In genomic region chrX:154458954-154459829, GRCh38 we compare ENCODE assay signal across 8 cellular contexts. TPM values are rescaled to one million over a fixed set of nuclear protein-coding genes. Genes with fewer than 3 reads are reported as not detected.
DNase-seq lines count a peak whose midpoint lies in the region; ATAC-seq and TF ChIP-seq lines count a peak whose summit lies in the region.

No MANE protein-coding gene starts in this region.

- no peaks in the 10 kb centered on the region for H3K36me3 Mint-ChIP-seq in activated naive CD4-positive, alpha-beta T cell treated with anti-CD3 and anti-CD28 coated beads for 36 hours (ENCODE audit: low read depth)

- H3K27me3 Mint-ChIP-seq in activated naive CD4-positive, alpha-beta T cell treated with anti-CD3 and anti-CD28 coated beads for 36 hours (ENCODE audit: low read depth) = no peaks in the 10 kb centered on the region

- peak overlapping the region; percentile 56 to 79 for H3K9ac ChIP-seq in mucosa of rectum (ENCODE audit: low read depth in 1 of 2, low read length in 2 of 2)

- CTCF ChIA-PET in activated naive CD4-positive, alpha-beta T cell treated with anti-CD3 and anti-CD28 coated beads for 36 hours (lab: Charles Lee) = interaction anchor here (0.7 kb wide), 1 partner anchor 1426 kb away, joined by 3 read pairs; no protein-coding TSS in a partner anchor

- H3K9me3 Mint-ChIP-seq in activated naive CD4-positive, alpha-beta T cell treated with anti-CD3 and anti-CD28 coated beads for 36 hours = no peaks in the 10 kb centered on the region

- TF ChIP-seq CTCF in Peyer's patch (IDR thresholded peaks at IDR 0.05) = no peak

- H3K9me3 ChIP-seq in Peyer's patch = no peaks in the 10 kb centered on the region
- no peaks in the 10 kb centered on the region for H3K9me3 ChIP-seq in effector memory CD4-positive, alpha-beta T cell (ENCODE audit: control insufficient read depth, low read length)
- no peaks in the 10 kb centered on the region for H3K9me3 ChIP-seq in mucosa of rectum (ENCODE audit: control insufficient read depth in 2 of 2, low read length in 2 of 2)

- no peak for DNase-seq in activated naive CD4-positive, alpha-beta T cell treated with anti-CD3 and anti-CD28 coated beads for 36 hours
- no peak for DNase-seq in activated naive CD4-positive, alpha-beta T cell treated with Interleukin-2 at 50 U/mL for 16 hours
- DNase-seq in Peyer's patch (peak in 2 of 3 donors; percentile 63 to 66), iPS-NIHi7 (ENCODE audit: extremely low spot score) (no peak), SHP77 treated with DMSO at 0.1 percent for 48 hours (lab: John Stamatoyannopoulos, UW) (no peak)
- no peak for DNase-seq in effector memory CD4-positive, alpha-beta T cell

- no peak for ATAC-seq in GM19467 (IDR thresholded peaks at IDR 0.05; ENCODE audit: unreplicated experiment)

- H3K27me3 ChIP-seq in Peyer's patch (no peaks in the 10 kb centered on the region), mucosa of rectum (ENCODE audit: control insufficient read depth in 2 of 2, insufficient read depth in 2 of 2, low read length in 2 of 2) (no peaks in the 10 kb centered on the region)
- H3K27me3 ChIP-seq in effector memory CD4-positive, alpha-beta T cell (replicated peaks; ENCODE audit: control insufficient read depth, insufficient read depth, low read length, poor library complexity, severe bottlenecking) = no peaks in the 10 kb centered on the region

- intact Hi-C loops in activated naive CD4-positive, alpha-beta T cell treated with anti-CD3 and anti-CD28 coated beads for 36 hours (cut with micrococcal nuclease) = loop anchor here (2.0 kb wide), 1 partner anchor 20 kb away; the partner anchor contains the start of gene LAGE3

- TF ChIP-seq POLR2A in Peyer's patch (IDR thresholded peaks at IDR 0.05) = no peak

- peak overlapping the region in 3 of 4 donors; percentile 72 to 87 (median 78) for H3K27ac ChIP-seq in Peyer's patch
- peak overlapping the region; percentile 58 for H3K27ac ChIP-seq in effector memory CD4-positive, alpha-beta T cell (ENCODE audit: insufficient read depth, low read length, poor library complexity, severe bottlenecking)
- H3K27ac ChIP-seq in mucosa of rectum (ENCODE audit: low read depth in 2 of 2, low read length in 2 of 2) = peak overlapping the region; percentile 32 to 41

- peaks cover 0 to 3% (median 2%) of the 10 kb centered on the region in 4 donors for H3K4me1 ChIP-seq in Peyer's patch
- peaks cover 4% of the 10 kb centered on the region for H3K4me1 ChIP-seq in effector memory CD4-positive, alpha-beta T cell (ENCODE audit: control insufficient read depth, insufficient read depth, low read length, poor library complexity, severe bottlenecking)
- H3K4me1 ChIP-seq in mucosa of rectum (ENCODE audit: control insufficient read depth in 2 of 2, insufficient read depth in 2 of 2, low read length in 2 of 2) = peaks cover 5 to 6% of the 10 kb centered on the region in 2 donors

- peak overlapping the region; percentile 66 to 72 (median 70) for H3K4me3 ChIP-seq in Peyer's patch
- H3K4me3 ChIP-seq in effector memory CD4-positive, alpha-beta T cell (ENCODE audit: insufficient read depth, low read depth, low read length, poor library complexity, severe bottlenecking) = peak overlapping the region; percentile 61
- peak overlapping the region; percentile 54 to 67 for H3K4me3 ChIP-seq in mucosa of rectum (ENCODE audit: low read length in 2 of 2)

- H3K4me3 Mint-ChIP-seq in activated naive CD4-positive, alpha-beta T cell treated with anti-CD3 and anti-CD28 coated beads for 36 hours = peak overlapping the region; percentile 73

- no peak overlapping the region for H3K27ac Mint-ChIP-seq in activated naive CD4-positive, alpha-beta T cell treated with anti-CD3 and anti-CD28 coated beads for 36 hours

- H3K4me1 Mint-ChIP-seq in activated naive CD4-positive, alpha-beta T cell treated with anti-CD3 and anti-CD28 coated beads for 36 hours (ENCODE audit: low read depth) = peaks cover 12% of the 10 kb centered on the region

- H3K36me3 ChIP-seq in Peyer's patch (no peaks in the 10 kb centered on the region), mucosa of rectum (ENCODE audit: control insufficient read depth in 2 of 2, insufficient read depth in 2 of 2, low read length in 2 of 2) (peaks cover 0 to 7% of the 10 kb centered on the region in 2 donors)
- peaks cover 2% of the 10 kb centered on the region for H3K36me3 ChIP-seq in effector memory CD4-positive, alpha-beta T cell (ENCODE audit: control insufficient read depth, insufficient read depth, low read length)

RNA-seq across cellular contexts. Expression of gene PLXNA3, which starts 1.1 kb away (rescaled TPM):
- 1 to 10 TPM; 5.9 to 7.6 TPM for total RNA-seq in activated naive CD4-positive, alpha-beta T cell treated with anti-CD3 and anti-CD28 coated beads for 36 hours
- 10 to 100 TPM; 38.0 to 54.6 (median 48.4) TPM for total RNA-seq in Peyer's patch

RNA-seq across cellular contexts. Expression of gene FAM50A, which starts 15.3 kb away (rescaled TPM):
- total RNA-seq in activated naive CD4-positive, alpha-beta T cell treated with anti-CD3 and anti-CD28 coated beads for 36 hours = 10 to 100 TPM; 39.7 to 43.7 TPM
- 100 to 1,000 TPM in 1 of 4 donors, 10 to 100 TPM in 3; 35.6 to 212 (median 54.6) TPM for total RNA-seq in Peyer's patch

RNA-seq across cellular contexts. Expression of gene LAGE3, which starts 19.9 kb away (rescaled TPM):
- total RNA-seq in activated naive CD4-positive, alpha-beta T cell treated with anti-CD3 and anti-CD28 coated beads for 36 hours = 10 to 100 TPM; 42.3 to 42.8 TPM
- total RNA-seq in Peyer's patch = 10 to 100 TPM in 3 of 4 donors, 1 to 10 TPM in 1; 8.5 to 15.7 (median 10.8) TPM

RNA-seq across cellular contexts. Expression of gene GDI1, which starts 22.2 kb away (rescaled TPM):
- 10 to 100 TPM; 93.6 to 96.9 TPM for total RNA-seq in activated naive CD4-positive, alpha-beta T cell treated with anti-CD3 and anti-CD28 coated beads for 36 hours
- total RNA-seq in Peyer's patch = 100 to 1,000 TPM in 2 of 4 donors, 10 to 100 TPM in 2; 65.2 to 278 (median 117) TPM

RNA-seq across cellular contexts. Expression of gene UBL4A, which starts 27.2 kb away (rescaled TPM):
- total RNA-seq in activated naive CD4-positive, alpha-beta T cell treated with anti-CD3 and anti-CD28 coated beads for 36 hours = 10 to 100 TPM; 37.4 to 38.2 TPM
- total RNA-seq in Peyer's patch = 10 to 100 TPM; 20.6 to 45.9 (median 34.6) TPM

Comparison
In these comparisons a context has a peak if more than half of its experiments do, and no peak if none do; other contexts are left out.
1. DNase-seq: peak in Peyer's patch (2 of 3); none in activated naive CD4-positive, alpha-beta T cell treated with anti-CD3 and anti-CD28 coated beads for 36 hours (single experiment), activated naive CD4-positive, alpha-beta T cell treated with Interleukin-2 at 50 U/mL for 16 hours (single experiment), effector memory CD4-positive, alpha-beta T cell (0 of 3), iPS-NIHi7 (single experiment) and SHP77 treated with DMSO at 0.1 percent for 48 hours (single experiment).
2. RNA of gene PLXNA3, which starts 1.1 kb away (total RNA-seq): 38.0 to 54.6 TPM in Peyer's patch; 5.9 to 7.6 TPM in activated naive CD4-positive, alpha-beta T cell treated with anti-CD3 and anti-CD28 coated beads for 36 hours; every median in the first group is over 4 times any median in the second.
3. Peak in every context shown above with its lines, with median percentiles within 50 percentile points of each other: H3K27ac ChIP-seq and H3K4me3 ChIP-seq.